8 cellular contexts compared by ENCODE assay signal in the genomic region with DNA sequence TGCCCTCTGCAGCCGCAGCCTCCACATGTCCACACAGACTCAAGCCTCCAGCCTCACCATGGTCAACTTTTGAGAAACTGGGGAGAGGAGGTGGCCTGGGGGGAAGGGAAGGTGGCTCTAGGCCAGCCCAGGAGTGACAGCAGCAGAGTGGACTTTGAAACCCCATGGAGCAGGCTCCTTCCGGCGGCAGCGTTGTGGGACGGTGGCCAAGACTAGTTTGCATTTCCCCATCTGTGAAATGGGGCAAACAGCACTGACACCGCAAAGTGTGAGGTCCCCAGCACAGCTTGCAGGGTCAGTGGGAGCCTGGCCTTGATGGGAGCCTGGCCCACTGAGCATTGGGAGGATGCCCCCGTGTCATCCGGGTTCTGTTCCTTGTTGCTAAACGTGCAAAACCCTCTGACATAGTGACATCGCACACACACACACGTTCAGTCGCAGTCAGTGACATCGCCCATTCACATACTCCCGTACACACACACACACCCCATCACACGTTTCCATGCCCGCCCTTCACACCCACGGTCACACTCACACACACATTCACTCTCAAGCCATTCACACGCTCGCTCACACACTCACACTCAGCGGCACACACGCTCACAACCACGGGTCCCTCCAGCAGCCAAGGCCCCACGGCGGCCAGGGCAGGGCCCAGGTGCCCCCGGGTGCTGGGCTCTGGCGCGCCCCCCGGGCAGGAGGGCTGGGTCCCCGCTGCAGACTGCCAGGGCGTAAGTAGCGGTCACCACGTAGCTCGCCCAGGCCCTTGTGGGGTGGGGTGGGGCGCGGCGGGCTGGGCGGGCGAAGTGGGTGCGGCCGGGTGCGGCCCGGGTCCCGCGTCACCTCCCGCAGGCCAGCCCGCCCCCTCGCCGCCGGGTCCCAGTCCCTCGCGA. TPM values are rescaled to one million over a fixed set of nuclear protein-coding genes. Genes with fewer than 3 reads are reported as not detected.
DNase-seq lines count a peak whose midpoint lies in the region; ATAC-seq and TF ChIP-seq lines count a peak whose summit lies in the region.

No MANE protein-coding gene starts in this region.

- peak; percentile 6 for ATAC-seq in GM21576 (IDR thresholded peaks at IDR 0.05; ENCODE audit: unreplicated experiment)
- peak; percentile 55 to 67 for ATAC-seq in naive thymus-derived CD8-positive, alpha-beta T cell

- H3K9me3 ChIP-seq in DOHH2 (ENCODE audit: control insufficient read depth, insufficient read depth, low read length) (no peaks in the 10 kb centered on the region), esophagus squamous epithelium (no peaks in the 10 kb centered on the region)

- H3K9me2 ChIP-seq in DOHH2 (replicated peaks; ENCODE audit: control insufficient read depth, low read length): no peaks in the 10 kb centered on the region

- TF ChIP-seq POLR2A in esophagus squamous epithelium (IDR thresholded peaks at IDR 0.05): peak in 2 of 4 donors; percentile 51 to 65

- TF ChIP-seq CTCF in DOHH2 (IDR thresholded peaks at IDR 0.05; ENCODE audit: low read depth, low read length, poor library complexity, severe bottlenecking) (no peak), esophagus squamous epithelium (IDR thresholded peaks at IDR 0.05) (no peak)

- peaks cover 10% of the 10 kb centered on the region; the same call in 1 of the 2 replicates for H4K20me1 ChIP-seq in DOHH2 (ENCODE audit: control insufficient read depth, insufficient read depth, low read depth, low read length)

- H3K4me1 ChIP-seq in DOHH2 (ENCODE audit: control insufficient read depth, low read length): peaks cover 63% of the 10 kb centered on the region
- peaks cover 46 to 57% (median 52%) of the 10 kb centered on the region in 3 donors for H3K4me1 ChIP-seq in esophagus squamous epithelium
- H3K4me1 ChIP-seq in urinary bladder (ENCODE audit: insufficient read depth): no peaks in the 10 kb centered on the region

- H3K4me1 Mint-ChIP-seq in activated CD4-positive, alpha-beta memory T cell treated with anti-CD3 and anti-CD28 coated beads for 36 hours (ENCODE audit: low read depth): peaks cover 22% of the 10 kb centered on the region
- H3K4me1 Mint-ChIP-seq in naive thymus-derived CD8-positive, alpha-beta T cell: peaks cover 16 to 50% (median 46%) of the 10 kb centered on the region in 4 donors

- H3K4me2 ChIP-seq in DOHH2 (ENCODE audit: low read length): peak overlapping the region; percentile 99

- intact Hi-C loops in activated CD4-positive, alpha-beta memory T cell treated with anti-CD3 and anti-CD28 coated beads for 36 hours (cut with micrococcal nuclease): loop anchor here (2.0 kb wide), 1 partner anchor 34 kb away; the partner anchor contains the start of gene POLDIP3
- intact Hi-C loops in esophagus squamous epithelium (cut with DNase I): no loop called here

- POLR2A ChIA-PET in activated CD4-positive, alpha-beta memory T cell treated with anti-CD3 and anti-CD28 coated beads for 36 hours (lab: Charles Lee): interaction anchor here (1.0 to 5.7 kb wide), 3 partner anchors 34 to 539 kb away, joined by 3 to 45 read pairs (median 6); partner anchors contain the start of genes ARFGAP3 and POLDIP3
- POLR2A ChIA-PET in naive thymus-derived CD8-positive, alpha-beta T cell (lab: Charles Lee): interaction anchor here (0.7 to 6.2 kb wide), 5 partner anchors 27 to 539 kb away, joined by 3 to 54 read pairs (median 3); partner anchors contain the start of genes POLDIP3 and TTLL12

- no peaks in the 10 kb centered on the region for H3K36me3 Mint-ChIP-seq in activated CD4-positive, alpha-beta memory T cell treated with anti-CD3 and anti-CD28 coated beads for 36 hours
- no peaks in the 10 kb centered on the region for H3K36me3 Mint-ChIP-seq in naive thymus-derived CD8-positive, alpha-beta T cell

- no peak overlapping the region for H3K27ac ChIP-seq in DOHH2 (ENCODE audit: low read depth, low read length)
- peak overlapping the region; percentile 92 to 99 (median 96) for H3K27ac ChIP-seq in esophagus squamous epithelium
- peak overlapping the region; percentile 96 for H3K27ac ChIP-seq in urinary bladder (ENCODE audit: low read depth)

- H3K9me3 Mint-ChIP-seq in activated CD4-positive, alpha-beta memory T cell treated with anti-CD3 and anti-CD28 coated beads for 36 hours: no peaks in the 10 kb centered on the region
- H3K9me3 Mint-ChIP-seq in naive thymus-derived CD8-positive, alpha-beta T cell: no peaks in the 10 kb centered on the region

- H3K27me3 ChIP-seq in DOHH2 (ENCODE audit: control insufficient read depth, low read length) (no peaks in the 10 kb centered on the region), esophagus squamous epithelium (no peaks in the 10 kb centered on the region)

- H3F3A ChIP-seq in DOHH2 (ENCODE audit: control insufficient read depth, insufficient read depth): no peaks in the 10 kb centered on the region

- DNase-seq in Jurkat, Clone E6-1 (ENCODE audit: low read depth, low spot score): peak; percentile 44
- DNase-seq in activated CD4-positive, alpha-beta memory T cell treated with anti-CD3 and anti-CD28 coated beads for 36 hours: peak; percentile 46
- DNase-seq in esophagus squamous epithelium (lab: John Stamatoyannopoulos, UW): no peak
- peak in 7 of 10 donors; percentile 6 to 72 (median 49) for DNase-seq in naive thymus-derived CD8-positive, alpha-beta T cell
- DNase-seq in NCI-H1436 treated with DMSO at 0.1 percent for 48 hours (lab: John Stamatoyannopoulos, UW): no peak

- H3K27me3 Mint-ChIP-seq in activated CD4-positive, alpha-beta memory T cell treated with anti-CD3 and anti-CD28 coated beads for 36 hours: no peaks in the 10 kb centered on the region
- H3K27me3 Mint-ChIP-seq in naive thymus-derived CD8-positive, alpha-beta T cell: no peaks in the 10 kb centered on the region

- peak overlapping the region; percentile 89 for H3K4me3 Mint-ChIP-seq in activated CD4-positive, alpha-beta memory T cell treated with anti-CD3 and anti-CD28 coated beads for 36 hours
- peak overlapping the region; percentile 81 to 100 (median 98) for H3K4me3 Mint-ChIP-seq in naive thymus-derived CD8-positive, alpha-beta T cell

- peaks cover 3% of the 10 kb centered on the region; the same call in 1 of the 2 replicates for H3K36me3 ChIP-seq in DOHH2 (ENCODE audit: control insufficient read depth, low read length)
- no peaks in the 10 kb centered on the region for H3K36me3 ChIP-seq in esophagus squamous epithelium
- H3K36me3 ChIP-seq in urinary bladder (ENCODE audit: insufficient read depth): no peaks in the 10 kb centered on the region

- peak overlapping the region; percentile 78 for H3K27ac Mint-ChIP-seq in activated CD4-positive, alpha-beta memory T cell treated with anti-CD3 and anti-CD28 coated beads for 36 hours
- peak overlapping the region; percentile 93 to 100 (median 98) for H3K27ac Mint-ChIP-seq in naive thymus-derived CD8-positive, alpha-beta T cell

- H3K79me2 ChIP-seq in DOHH2 (ENCODE audit: control insufficient read depth, low read length): peaks cover 58% of the 10 kb centered on the region

- peak overlapping the region; percentile 100 for H3K4me3 ChIP-seq in DOHH2 (ENCODE audit: low read length)
- H3K4me3 ChIP-seq in Jurkat, Clone E6-1 (ENCODE audit: low read length): peak overlapping the region; percentile 75
- H3K4me3 ChIP-seq in esophagus squamous epithelium: peak overlapping the region; percentile 69 to 100 (median 76)
- peak overlapping the region; percentile 92 for H3K4me3 ChIP-seq in urinary bladder (ENCODE audit: low read depth, low read length)

- WGBS in esophagus squamous epithelium, 2 donors: 0 to 3% methylated on average over 15 to 19 of the region's 51 CpGs
- WGBS in urinary bladder: 2% methylated on average over 51 of the region's 51 CpGs

- CTCF ChIA-PET in activated CD4-positive, alpha-beta memory T cell treated with anti-CD3 and anti-CD28 coated beads for 36 hours (lab: Charles Lee): interaction anchor here (0.9 to 1.1 kb wide), 2 partner anchors 28 kb away, joined by 4 to 5 read pairs; no protein-coding TSS in a partner anchor

RNA-seq across cellular contexts. Expression of gene CYB5R3, which starts 0.6 kb away (rescaled TPM):
- polyA plus RNA-seq in Jurkat, Clone E6-1 (2012; ENCODE audit: insufficient read depth, insufficient read length): 119 TPM
- 10 to 100 TPM; 73.7 to 77.6 TPM for total RNA-seq in activated CD4-positive, alpha-beta memory T cell treated with anti-CD3 and anti-CD28 coated beads for 36 hours
- total RNA-seq in esophagus squamous epithelium (10 to 100 TPM; 49.5 to 81.6 (median 71.7) TPM), urinary bladder (33.8 TPM)
- total RNA-seq in naive thymus-derived CD8-positive, alpha-beta T cell: 10 to 100 TPM; 34.7 to 36.5 TPM
- 10 to 100 TPM; 37.1 to 70.2 (median 37.9) TPM for polyA plus RNA-seq in naive thymus-derived CD8-positive, alpha-beta T cell
- 359 TPM for polyA plus RNA-seq in urinary bladder

RNA-seq across cellular contexts. Expression of gene ATP5MGL, which starts 8.2 kb away (rescaled TPM):
- not detected for polyA plus RNA-seq in Jurkat, Clone E6-1 (2012; ENCODE audit: insufficient read depth, insufficient read length)
- total RNA-seq in activated CD4-positive, alpha-beta memory T cell treated with anti-CD3 and anti-CD28 coated beads for 36 hours: under 1 TPM; 0.38 to 0.51 TPM
- total RNA-seq in esophagus squamous epithelium (under 1 TPM in 1 of 4 donors, not detected in 3; 0.76 TPM), urinary bladder (0.37 TPM)
- 1 to 10 TPM; 2.6 to 3.0 TPM for total RNA-seq in naive thymus-derived CD8-positive, alpha-beta T cell
- under 1 TPM in 1 of 3 donors, not detected in 2; 0.23 TPM for polyA plus RNA-seq in naive thymus-derived CD8-positive, alpha-beta T cell
- polyA plus RNA-seq in urinary bladder: not detected

RNA-seq across cellular contexts. Expression of gene POLDIP3, which starts 33.9 kb away (rescaled TPM):
- 110 TPM for polyA plus RNA-seq in Jurkat, Clone E6-1 (2012; ENCODE audit: insufficient read depth, insufficient read length)
- total RNA-seq in activated CD4-positive, alpha-beta memory T cell treated with anti-CD3 and anti-CD28 coated beads for 36 hours: 10 to 100 TPM; 64.6 to 75.3 TPM
- 10 to 100 TPM; 23.3 to 33.0 (median 28.0) TPM for total RNA-seq in esophagus squamous epithelium
- 10 to 100 TPM; 81.1 to 85.8 TPM for total RNA-seq in naive thymus-derived CD8-positive, alpha-beta T cell
- polyA plus RNA-seq in naive thymus-derived CD8-positive, alpha-beta T cell: 10 to 100 TPM; 60.7 to 93.6 (median 70.5) TPM
- total RNA-seq in urinary bladder: 19.9 TPM
- polyA plus RNA-seq in urinary bladder: 54.9 TPM

Comparison
In these comparisons a context has a peak if more than half of its experiments do, and no peak if none do; other contexts are left out.
1. DNase-seq: peak in Jurkat, Clone E6-1 (single experiment), activated CD4-positive, alpha-beta memory T cell treated with anti-CD3 and anti-CD28 coated beads for 36 hours (single experiment) and naive thymus-derived CD8-positive, alpha-beta T cell (7 of 10); none in esophagus squamous epithelium (single experiment) and NCI-H1436 treated with DMSO at 0.1 percent for 48 hours (single experiment).
2. Peak in every context shown above with its lines, with median percentiles within 50 percentile points of each other: H3K4me3 ChIP-seq.